ENCODE assay signal across 1 cellular context in the genomic region with DNA sequence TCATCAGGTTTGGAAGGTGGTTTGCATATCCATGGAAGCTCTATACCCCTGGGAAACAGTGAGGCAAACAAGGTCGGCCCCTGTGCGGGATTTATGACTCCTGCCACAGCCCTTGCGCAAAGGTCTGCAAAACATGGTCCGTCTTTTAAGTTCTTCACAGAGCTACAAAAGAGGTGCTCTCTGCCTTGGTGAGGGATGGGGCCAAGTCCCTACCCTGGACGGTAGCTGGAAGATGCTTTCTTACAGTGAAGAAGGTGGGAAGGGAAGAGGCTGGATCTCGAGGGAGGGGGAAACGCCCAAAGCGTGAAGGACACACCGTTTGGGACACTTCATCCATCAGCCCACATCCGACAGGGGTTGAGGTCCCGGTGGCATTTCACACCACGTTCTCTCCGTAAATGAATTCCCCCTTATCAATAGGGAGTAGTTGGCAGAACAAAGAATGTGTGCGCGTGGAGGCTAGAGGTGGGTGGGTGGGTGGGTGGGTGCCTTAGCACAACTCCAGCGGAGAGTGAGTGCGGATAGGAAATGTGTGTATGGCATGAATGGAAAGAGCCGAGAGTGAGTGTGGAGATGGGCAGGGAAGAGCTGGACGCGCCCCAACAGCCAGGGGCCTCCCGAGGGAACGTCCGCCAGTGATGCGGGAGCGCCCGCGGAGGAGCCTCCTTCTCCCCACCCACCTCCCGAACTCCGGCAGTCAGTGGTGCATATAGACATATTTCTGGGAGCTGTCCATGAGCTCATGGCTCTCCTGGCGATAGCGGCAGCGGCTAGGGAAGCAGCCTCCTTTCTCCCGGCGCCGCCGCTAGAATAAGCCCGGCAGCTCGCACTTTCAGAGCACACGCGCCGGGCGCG.
TF ChIP-seq lines count a peak whose summit lies in the region.

No MANE protein-coding gene starts in this region.

TF ChIP-seq in HepG2, 621 proteins besides CTCF, POLR2A, EP300 and RAD21 (continued from another document):
- TF ChIP-seq, protein P1, sequence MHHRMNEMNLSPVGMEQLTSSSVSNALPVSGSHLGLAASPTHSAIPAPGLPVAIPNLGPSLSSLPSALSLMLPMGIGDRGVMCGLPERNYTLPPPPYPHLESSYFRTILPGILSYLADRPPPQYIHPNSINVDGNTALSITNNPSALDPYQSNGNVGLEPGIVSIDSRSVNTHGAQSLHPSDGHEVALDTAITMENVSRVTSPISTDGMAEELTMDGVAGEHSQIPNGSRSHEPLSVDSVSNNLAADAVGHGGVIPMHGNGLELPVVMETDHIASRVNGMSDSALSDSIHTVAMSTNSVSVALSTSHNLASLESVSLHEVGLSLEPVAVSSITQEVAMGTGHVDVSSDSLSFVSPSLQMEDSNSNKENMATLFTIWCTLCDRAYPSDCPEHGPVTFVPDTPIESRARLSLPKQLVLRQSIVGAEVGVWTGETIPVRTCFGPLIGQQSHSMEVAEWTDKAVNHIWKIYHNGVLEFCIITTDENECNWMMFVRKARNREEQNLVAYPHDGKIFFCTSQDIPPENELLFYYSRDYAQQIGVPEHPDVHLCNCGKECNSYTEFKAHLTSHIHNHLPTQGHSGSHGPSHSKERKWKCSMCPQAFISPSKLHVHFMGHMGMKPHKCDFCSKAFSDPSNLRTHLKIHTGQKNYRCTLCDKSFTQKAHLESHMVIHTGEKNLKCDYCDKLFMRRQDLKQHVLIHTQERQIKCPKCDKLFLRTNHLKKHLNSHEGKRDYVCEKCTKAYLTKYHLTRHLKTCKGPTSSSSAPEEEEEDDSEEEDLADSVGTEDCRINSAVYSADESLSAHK (CRISPR knock-in tag; IDR thresholded peaks at IDR 0.05; ENCODE audit: borderline replicate concordance), result no peak
- TF ChIP-seq TARDBP (CRISPR knock-in tag; IDR thresholded peaks at IDR 0.05) (no peak), ARHGAP35 (CRISPR knock-in tag; IDR thresholded peaks at IDR 0.05; ENCODE audit: borderline replicate concordance) (no peak)
- TF ChIP-seq, protein P2, sequence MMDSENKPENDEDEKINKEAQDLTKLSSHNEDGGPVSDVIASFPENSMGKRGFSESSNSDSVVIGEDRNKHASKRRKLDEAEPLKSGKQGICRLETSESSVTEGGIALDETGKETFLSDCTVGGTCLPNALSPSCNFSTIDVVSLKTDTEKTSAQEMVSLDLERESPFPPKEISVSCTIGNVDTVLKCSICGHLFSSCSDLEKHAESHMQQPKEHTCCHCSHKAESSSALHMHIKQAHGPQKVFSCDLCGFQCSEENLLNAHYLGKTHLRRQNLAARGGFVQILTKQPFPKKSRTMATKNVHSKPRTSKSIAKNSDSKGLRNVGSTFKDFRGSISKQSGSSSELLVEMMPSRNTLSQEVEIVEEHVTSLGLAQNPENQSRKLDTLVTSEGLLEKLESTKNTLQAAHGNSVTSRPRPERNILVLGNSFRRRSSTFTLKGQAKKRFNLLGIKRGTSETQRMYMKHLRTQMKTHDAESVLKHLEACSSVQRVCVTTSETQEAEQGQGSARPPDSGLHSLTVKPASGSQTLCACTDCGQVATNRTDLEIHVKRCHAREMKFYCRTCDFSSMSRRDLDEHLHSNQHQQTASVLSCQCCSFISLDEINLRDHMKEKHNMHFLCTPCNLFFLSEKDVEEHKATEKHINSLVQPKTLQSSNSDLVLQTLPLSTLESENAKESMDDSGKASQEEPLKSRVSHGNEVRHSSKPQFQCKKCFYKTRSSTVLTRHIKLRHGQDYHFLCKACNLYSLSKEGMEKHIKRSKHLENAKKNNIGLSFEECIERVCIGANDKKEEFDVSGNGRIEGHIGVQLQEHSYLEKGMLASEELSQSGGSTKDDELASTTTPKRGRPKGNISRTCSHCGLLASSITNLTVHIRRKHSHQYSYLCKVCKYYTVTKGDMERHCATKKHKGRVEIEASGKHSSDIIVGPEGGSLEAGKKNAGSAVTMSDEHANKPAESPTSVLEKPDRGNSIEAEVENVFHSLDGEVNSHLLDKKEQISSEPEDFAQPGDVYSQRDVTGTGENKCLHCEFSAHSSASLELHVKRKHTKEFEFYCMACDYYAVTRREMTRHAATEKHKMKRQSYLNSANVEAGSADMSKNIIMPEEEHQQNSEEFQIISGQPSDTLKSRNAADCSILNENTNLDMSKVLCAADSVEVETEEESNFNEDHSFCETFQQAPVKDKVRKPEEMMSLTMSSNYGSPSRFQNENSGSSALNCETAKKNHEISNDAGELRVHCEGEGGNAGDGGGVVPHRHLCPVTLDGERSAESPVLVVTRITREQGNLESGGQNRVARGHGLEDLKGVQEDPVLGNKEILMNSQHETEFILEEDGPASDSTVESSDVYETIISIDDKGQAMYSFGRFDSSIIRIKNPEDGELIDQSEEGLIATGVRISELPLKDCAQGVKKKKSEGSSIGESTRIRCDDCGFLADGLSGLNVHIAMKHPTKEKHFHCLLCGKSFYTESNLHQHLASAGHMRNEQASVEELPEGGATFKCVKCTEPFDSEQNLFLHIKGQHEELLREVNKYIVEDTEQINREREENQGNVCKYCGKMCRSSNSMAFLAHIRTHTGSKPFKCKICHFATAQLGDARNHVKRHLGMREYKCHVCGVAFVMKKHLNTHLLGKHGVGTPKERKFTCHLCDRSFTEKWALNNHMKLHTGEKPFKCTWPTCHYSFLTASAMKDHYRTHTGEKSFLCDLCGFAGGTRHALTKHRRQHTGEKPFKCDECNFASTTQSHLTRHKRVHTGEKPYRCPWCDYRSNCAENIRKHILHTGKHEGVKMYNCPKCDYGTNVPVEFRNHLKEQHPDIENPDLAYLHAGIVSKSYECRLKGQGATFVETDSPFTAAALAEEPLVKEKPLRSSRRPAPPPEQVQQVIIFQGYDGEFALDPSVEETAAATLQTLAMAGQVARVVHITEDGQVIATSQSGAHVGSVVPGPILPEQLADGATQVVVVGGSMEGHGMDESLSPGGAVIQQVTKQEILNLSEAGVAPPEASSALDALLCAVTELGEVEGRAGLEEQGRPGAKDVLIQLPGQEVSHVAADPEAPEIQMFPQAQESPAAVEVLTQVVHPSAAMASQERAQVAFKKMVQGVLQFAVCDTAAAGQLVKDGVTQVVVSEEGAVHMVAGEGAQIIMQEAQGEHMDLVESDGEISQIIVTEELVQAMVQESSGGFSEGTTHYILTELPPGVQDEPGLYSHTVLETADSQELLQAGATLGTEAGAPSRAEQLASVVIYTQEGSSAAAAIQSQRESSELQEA (CRISPR knock-in tag; IDR thresholded peaks at IDR 0.05; ENCODE audit: not compliant biosample characterization), result no peak
